ENCODE assay signal across 9 cellular contexts in the genomic region with DNA sequence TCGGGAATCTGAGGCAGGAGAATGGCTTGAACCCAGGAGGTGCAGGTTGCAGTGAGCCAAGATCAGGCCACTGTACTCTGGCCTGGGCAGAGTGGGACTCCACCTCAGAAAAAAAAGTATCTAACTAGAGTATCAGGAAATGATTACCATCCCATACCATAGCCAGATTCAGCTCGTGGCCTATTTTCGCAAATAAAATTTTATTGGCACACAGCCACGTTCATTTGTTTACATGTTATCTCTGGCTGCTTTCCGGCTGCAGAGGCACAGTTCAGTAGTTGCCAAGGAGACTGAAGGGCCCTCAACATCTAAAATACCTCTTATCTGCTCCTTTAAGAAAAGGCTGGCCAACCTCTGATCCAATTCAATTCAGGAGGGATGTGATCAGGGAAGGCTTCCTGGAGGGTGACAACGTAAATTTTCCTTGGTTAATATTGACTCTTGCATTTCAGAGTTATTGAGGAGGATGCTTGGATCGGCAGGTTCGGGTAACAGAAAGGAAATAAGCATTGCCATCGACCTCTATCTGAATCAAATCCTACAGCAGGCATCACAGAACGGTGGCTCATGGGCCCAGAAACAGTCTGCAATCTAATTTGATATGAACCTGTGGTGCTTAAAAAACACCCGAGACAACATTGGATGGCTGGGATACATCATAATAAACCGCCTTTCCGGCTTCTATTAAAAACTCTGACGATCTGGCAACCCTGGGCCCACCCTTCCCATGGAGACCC.
DNase-seq lines count a peak whose midpoint lies in the region; ATAC-seq and TF ChIP-seq lines count a peak whose summit lies in the region.
"Had no signal": no experiment of that assay in that cellular context is flagged by ENCODE, and none has a peak within 500 bp of the region (broad histone marks: within the 10 kb centered on the region; RNA-seq: fewer than 3 reads in every experiment).

No MANE protein-coding gene starts in this region.

- TF ChIP-seq CTCF in AG10803 (conservative IDR thresholded peaks at IDR 0.05; ENCODE audit: low read length) = no peak

- H3K4me1 Mint-ChIP-seq in activated naive CD8-positive, alpha-beta T cell treated with anti-CD3 and anti-CD28 coated beads, Interleukin-2, amount 10 ng/mL, durations not matched to agents 7 days and 5 days = peaks cover 19% of the 10 kb centered on the region

- no peak overlapping the region for H3K4me3 Mint-ChIP-seq in activated naive CD8-positive, alpha-beta T cell treated with anti-CD3 and anti-CD28 coated beads, Interleukin-2, amount 10 ng/mL, durations not matched to agents 7 days and 5 days

- H3K4me3 ChIP-seq in AG10803 (ENCODE audit: low read length) = no peak overlapping the region
- no peak overlapping the region for H3K4me3 ChIP-seq in HAP-1

- POLR2A ChIA-PET in activated naive CD8-positive, alpha-beta T cell treated with anti-CD3 and anti-CD28 coated beads, Interleukin-2, amount 10 ng/mL, durations not matched to agents 7 days and 5 days (lab: Charles Lee) = no interaction called here

- no peak for ATAC-seq in activated naive CD8-positive, alpha-beta T cell treated with anti-CD3 and anti-CD28 coated beads, Interleukin-2, amount 10 ng/mL, durations not matched to agents 7 days and 5 days (ENCODE audit: low read depth)
- ATAC-seq in left lobe of liver = peak; percentile 62
- no peak for ATAC-seq in GM18517 (IDR thresholded peaks at IDR 0.05; ENCODE audit: unreplicated experiment)
- ATAC-seq in HG03378 (IDR thresholded peaks at IDR 0.05; ENCODE audit: unreplicated experiment) = no peak

- DNase-seq in AG10803 (ENCODE audit: low read depth) (peak; percentile 35), NCI-H1092 treated with DMSO at 0.1 percent for 48 hours (lab: John Stamatoyannopoulos, UW) (peak; percentile 96), left lobe of liver (ENCODE audit: low spot score) (no peak), HAP-1 (ENCODE audit: low spot score in 2 of 2) (no peak), NOMO-1 treated with DMSO at 0.1 percent for 48 hours (lab: John Stamatoyannopoulos, UW; ENCODE audit: unreplicated experiment) (no peak)
- DNase-seq in activated naive CD8-positive, alpha-beta T cell treated with anti-CD3 and anti-CD28 coated beads, Interleukin-2, amount 10 ng/mL, durations not matched to agents 7 days and 5 days = no peak
- DNase-seq: Kasumi-1 had no signal

- peaks cover 37% of the 10 kb centered on the region for H3K36me3 Mint-ChIP-seq in activated naive CD8-positive, alpha-beta T cell treated with anti-CD3 and anti-CD28 coated beads, Interleukin-2, amount 10 ng/mL, durations not matched to agents 7 days and 5 days

- H3K9me3 Mint-ChIP-seq in activated naive CD8-positive, alpha-beta T cell treated with anti-CD3 and anti-CD28 coated beads, Interleukin-2, amount 10 ng/mL, durations not matched to agents 7 days and 5 days = peaks cover 6% of the 10 kb centered on the region

- no peaks in the 10 kb centered on the region for H3K36me3 ChIP-seq in HAP-1 (replicated peaks)

- no peaks in the 10 kb centered on the region for H3K9me3 ChIP-seq in HAP-1

- no peaks in the 10 kb centered on the region for H3K4me1 ChIP-seq in HAP-1

- peak overlapping the region; percentile 3 for H3K27ac Mint-ChIP-seq in activated naive CD8-positive, alpha-beta T cell treated with anti-CD3 and anti-CD28 coated beads, Interleukin-2, amount 10 ng/mL, durations not matched to agents 7 days and 5 days

- no peaks in the 10 kb centered on the region for H3K27me3 Mint-ChIP-seq in activated naive CD8-positive, alpha-beta T cell treated with anti-CD3 and anti-CD28 coated beads, Interleukin-2, amount 10 ng/mL, durations not matched to agents 7 days and 5 days

- in situ Hi-C loops in HAP-1 (cut with MboI; ENCODE audit: low sequenced_read_pairs) = no loop called here

- no peaks in the 10 kb centered on the region for H3K27me3 ChIP-seq in HAP-1 (ENCODE audit: low read depth)

Comparison
In these comparisons a context has a peak if more than half of its experiments do, and no peak if none do; other contexts are left out.
1. DNase-seq: peak in AG10803 (single experiment) and NCI-H1092 treated with DMSO at 0.1 percent for 48 hours (single experiment); none in activated naive CD8-positive, alpha-beta T cell treated with anti-CD3 and anti-CD28 coated beads, Interleukin-2, amount 10 ng/mL, durations not matched to agents 7 days and 5 days (single experiment), left lobe of liver (single experiment), HAP-1 (0 of 2) and NOMO-1 treated with DMSO at 0.1 percent for 48 hours (single experiment).